In genomic region chr19:57599377-57599760, GRCh38 we compare ENCODE assay signal across 8 cellular contexts. TPM values are rescaled to one million over a fixed set of nuclear protein-coding genes. Genes with fewer than 3 reads are reported as not detected.
DNase-seq lines count a peak whose midpoint lies in the region; ATAC-seq, FAIRE-seq and TF ChIP-seq lines count a peak whose summit lies in the region.

No MANE protein-coding gene starts in this region.

- no peak for ATAC-seq in HG02938 (IDR thresholded peaks at IDR 0.05; ENCODE audit: unreplicated experiment)

- H3K27ac ChIP-seq in HL-60 (replicated peaks) (peak overlapping the region; percentile 78; the same call in 1 of the 2 replicates), ectodermal cell (ENCODE audit: insufficient read depth, low read depth, low read length, poor library complexity, severe bottlenecking) (no peak overlapping the region), ovary (no peak overlapping the region)

- intact Hi-C loops in ovary (cut with DNase I): no loop called here

- no peaks in the 10 kb centered on the region for H3K27me3 ChIP-seq in HL-60 (ENCODE audit: insufficient read depth, poor library complexity, severe bottlenecking)
- no peaks in the 10 kb centered on the region for H3K27me3 ChIP-seq in ectodermal cell (ENCODE audit: control insufficient read depth, insufficient read depth, low read length, poor library complexity, severe bottlenecking)
- no peaks in the 10 kb centered on the region for H3K27me3 ChIP-seq in ovary

- H3K36me3 ChIP-seq in ectodermal cell (ENCODE audit: control insufficient read depth, insufficient read depth, low read length) (no peaks in the 10 kb centered on the region), ovary (no peaks in the 10 kb centered on the region)

- TF ChIP-seq POLR2A in ovary (IDR thresholded peaks at IDR 0.05) (no peak), GM12892 (IDR thresholded peaks at IDR 0.05; ENCODE audit: low read depth, low read length) (no peak)

- TF ChIP-seq CTCF in GM12864 (IDR thresholded peaks at IDR 0.05; ENCODE audit: low read depth, low read length, missing control alignments): no peak
- no peak for TF ChIP-seq CTCF in HL-60 (IDR thresholded peaks at IDR 0.05; ENCODE audit: insufficient read depth, low read length)
- TF ChIP-seq CTCF in ovary (IDR thresholded peaks at IDR 0.05): no peak

- H3K9me3 ChIP-seq in ectodermal cell (ENCODE audit: control insufficient read depth, low read length): no peaks in the 10 kb centered on the region
- H3K9me3 ChIP-seq in ovary: peaks cover 0 to 14% of the 10 kb centered on the region in 2 donors

- no peak for TF ChIP-seq EP300 in ovary (IDR thresholded peaks at IDR 0.05)

- FAIRE-seq in GM12892 (lab: Jason Lieb, UNC): no peak

- DNase-seq in GM12864 (ENCODE audit: low read depth): no peak
- DNase-seq in HL-60 (ENCODE audit: low read depth in 1 of 2, low spot score in 1 of 2): no peak
- no peak for DNase-seq in ovary
- no peak for DNase-seq in GM12892 (ENCODE audit: insufficient read length)
- DNase-seq in activated gamma-delta T cell (lab: John Stamatoyannopoulos, UW): no peak
- DNase-seq in NCI-H510A (lab: John Stamatoyannopoulos, UW): no peak

- H3K4me1 ChIP-seq in ectodermal cell (ENCODE audit: control insufficient read depth, insufficient read depth, low read length): peaks cover 5% of the 10 kb centered on the region
- peaks cover 5% of the 10 kb centered on the region for H3K4me1 ChIP-seq in ovary (ENCODE audit: insufficient read depth)

- WGBS in ectodermal cell, 2 experiments: 65 to 68% methylated on average over 6 to 8 of the region's 8 CpGs
- 52 to 61% (median 53%) methylated on average over 8 of the region's 8 CpGs for WGBS in ovary, 3 donors

- H3K4me3 ChIP-seq in GM12864 (ENCODE audit: low read depth, low read length): peak overlapping the region; percentile 90
- peak overlapping the region; percentile 99 for H3K4me3 ChIP-seq in HL-60 (replicated peaks; ENCODE audit: insufficient read depth, low read length)
- H3K4me3 ChIP-seq in ectodermal cell (ENCODE audit: insufficient read depth, low read depth, low read length): peak overlapping the region; percentile 92
- H3K4me3 ChIP-seq in ovary: peak overlapping the region; percentile 66

RNA-seq across cellular contexts. Expression of gene ZNF530, which starts 0.3 kb away (rescaled TPM):
- polyA plus RNA-seq in ectodermal cell (2013, experiment 1 of 4): 5.4 TPM
- 8.1 TPM for polyA plus RNA-seq in ectodermal cell (2013, experiment 2 of 4)
- 7.2 TPM for polyA plus RNA-seq in ectodermal cell (2013, experiment 3 of 4)
- 5.7 TPM for polyA plus RNA-seq in ectodermal cell (2013, experiment 4 of 4)
- 1 to 10 TPM; 2.5 to 8.9 (median 3.6) TPM for total RNA-seq in ovary
- polyA plus RNA-seq in ovary: 1 to 10 TPM; 2.0 to 2.2 TPM
- polyA plus RNA-seq in GM12892 (2012; ENCODE audit: missing spikeins): 4.0 TPM

RNA-seq across cellular contexts. Expression of gene ZNF134, which starts 14.7 kb away (rescaled TPM):
- 29.6 TPM for polyA plus RNA-seq in ectodermal cell (2013, experiment 1 of 4)
- 32.8 TPM for polyA plus RNA-seq in ectodermal cell (2013, experiment 2 of 4)
- polyA plus RNA-seq in ectodermal cell (2013, experiment 3 of 4): 25.4 TPM
- polyA plus RNA-seq in ectodermal cell (2013, experiment 4 of 4): 25.5 TPM
- 10 to 100 TPM; 13.4 to 22.9 (median 22.2) TPM for total RNA-seq in ovary
- 10 to 100 TPM in 1 of 2 donors, 1 to 10 TPM in 1; 9.2 to 12.6 TPM for polyA plus RNA-seq in ovary
- polyA plus RNA-seq in GM12892 (2012; ENCODE audit: missing spikeins): 5.1 TPM

RNA-seq across cellular contexts. Expression of gene ZIK1, which starts 15.4 kb away (rescaled TPM):
- polyA plus RNA-seq in ectodermal cell (2013, experiment 1 of 4): 28.8 TPM
- polyA plus RNA-seq in ectodermal cell (2013, experiment 2 of 4): 28.1 TPM
- 22.5 TPM for polyA plus RNA-seq in ectodermal cell (2013, experiment 3 of 4)
- 22.7 TPM for polyA plus RNA-seq in ectodermal cell (2013, experiment 4 of 4)
- 10 to 100 TPM in 1 of 7 donors, 1 to 10 TPM in 6; 3.4 to 10.2 (median 8.4) TPM for total RNA-seq in ovary
- polyA plus RNA-seq in ovary: 1 to 10 TPM; 5.5 to 5.7 TPM
- polyA plus RNA-seq in GM12892 (2012; ENCODE audit: missing spikeins): 2.8 TPM

RNA-seq across cellular contexts. Expression of gene ZNF416, which starts 20.7 kb away (rescaled TPM):
- polyA plus RNA-seq in ectodermal cell (2013, experiment 1 of 4): 5.7 TPM
- polyA plus RNA-seq in ectodermal cell (2013, experiment 2 of 4): 8.0 TPM
- polyA plus RNA-seq in ectodermal cell (2013, experiment 3 of 4): 7.0 TPM
- 7.5 TPM for polyA plus RNA-seq in ectodermal cell (2013, experiment 4 of 4)
- 10 to 100 TPM in 1 of 7 donors, 1 to 10 TPM in 6; 2.2 to 10.9 (median 7.6) TPM for total RNA-seq in ovary
- polyA plus RNA-seq in ovary: 1 to 10 TPM; 3.9 to 9.2 TPM
- 2.6 TPM for polyA plus RNA-seq in GM12892 (2012; ENCODE audit: missing spikeins)

RNA-seq across cellular contexts. Expression of gene ZNF211, which starts 33.6 kb away (rescaled TPM):
- 20.0 TPM for polyA plus RNA-seq in ectodermal cell (2013, experiment 1 of 4)
- polyA plus RNA-seq in ectodermal cell (2013, experiment 2 of 4): 22.7 TPM
- polyA plus RNA-seq in ectodermal cell (2013, experiment 3 of 4): 20.5 TPM
- 23.0 TPM for polyA plus RNA-seq in ectodermal cell (2013, experiment 4 of 4)
- 10 to 100 TPM in 6 of 7 donors, 1 to 10 TPM in 1; 8.3 to 16.7 (median 12.0) TPM for total RNA-seq in ovary
- 10 to 100 TPM in 1 of 2 donors, 1 to 10 TPM in 1; 8.4 to 16.3 TPM for polyA plus RNA-seq in ovary
- polyA plus RNA-seq in GM12892 (2012; ENCODE audit: missing spikeins): 8.8 TPM
